ENCODE assay signal across 10 cellular contexts in genomic region chr9:87714819-87715218, GRCh38. TPM values are rescaled to one million over a fixed set of nuclear protein-coding genes. Genes with fewer than 3 reads are reported as not detected.
DNase-seq lines count a peak whose midpoint lies in the region; ATAC-seq and TF ChIP-seq lines count a peak whose summit lies in the region.
"Had no signal": no experiment of that assay in that cellular context is flagged by ENCODE, and none has a peak within 500 bp of the region (broad histone marks: within the 10 kb centered on the region; RNA-seq: fewer than 3 reads in every experiment).

No MANE protein-coding gene starts in this region.

- peaks cover 6% of the 10 kb centered on the region for H3K4me1 Mint-ChIP-seq in activated CD8-positive, alpha-beta T cell treated with anti-CD3 and anti-CD28 coated beads, Interleukin-2, amount 10 ng/mL, durations not matched to agents 7 days and 5 days (ENCODE audit: low read depth)

- no peak for TF ChIP-seq CTCF in tibial nerve (IDR thresholded peaks at IDR 0.05)

- no peak for TF ChIP-seq POLR2A in tibial nerve (IDR thresholded peaks at IDR 0.05)

- peaks cover 9% of the 10 kb centered on the region for H3K27me3 Mint-ChIP-seq in activated CD8-positive, alpha-beta T cell treated with anti-CD3 and anti-CD28 coated beads, Interleukin-2, amount 10 ng/mL, durations not matched to agents 7 days and 5 days (ENCODE audit: low read depth)

- no peak overlapping the region for H3K4me3 Mint-ChIP-seq in activated CD8-positive, alpha-beta T cell treated with anti-CD3 and anti-CD28 coated beads, Interleukin-2, amount 10 ng/mL, durations not matched to agents 7 days and 5 days
- H3K4me3 Mint-ChIP-seq: stimulated activated effector memory CD8-positive, alpha-beta T cell treated with anti-CD3 and anti-CD28 coated beads, Interleukin-12 subunit alpha, Interleukin-12 subunit beta, amount 100 ng/mL, for 72 hours had no signal

- H3K27ac Mint-ChIP-seq in activated CD8-positive, alpha-beta T cell treated with anti-CD3 and anti-CD28 coated beads, Interleukin-2, amount 10 ng/mL, durations not matched to agents 7 days and 5 days: no peak overlapping the region
- H3K27ac Mint-ChIP-seq: stimulated activated effector memory CD8-positive, alpha-beta T cell treated with anti-CD3 and anti-CD28 coated beads, Interleukin-12 subunit alpha, Interleukin-12 subunit beta, amount 100 ng/mL, for 72 hours had no signal

- DNase-seq in NCI-H2171 treated with DMSO at 0.1 percent for 48 hours (lab: John Stamatoyannopoulos, UW) (peak; percentile 17), NCI-H2171 (lab: John Stamatoyannopoulos, UW) (no peak), iris pigment epithelial cell (ENCODE audit: low read depth) (peak; percentile 94), tibial nerve (ENCODE audit: low spot score in 2 of 2) (peak in 1 of 2 donors; percentile 78), NCI-H446 (lab: John Stamatoyannopoulos, UW) (no peak)
- no peak for DNase-seq in activated CD8-positive, alpha-beta T cell treated with anti-CD3 and anti-CD28 coated beads, Interleukin-2, amount 10 ng/mL, durations not matched to agents 7 days and 5 days
- DNase-seq: activated CD4-positive, alpha-beta T cell treated with anti-CD3 and anti-CD28 coated beads for 1 hour had no signal

- H3K27ac ChIP-seq in angular gyrus (ENCODE audit: low read depth, low read length) (peak overlapping the region; percentile 67), tibial nerve (peak overlapping the region in 2 of 4 donors; percentile 78 to 80)

- H3K36me3 ChIP-seq in tibial nerve: no peaks in the 10 kb centered on the region

- peaks cover 0 to 31% (median 18%) of the 10 kb centered on the region in 4 donors for H3K4me1 ChIP-seq in tibial nerve

- H3K9me3 ChIP-seq in tibial nerve: no peaks in the 10 kb centered on the region

- CTCF ChIA-PET in activated CD8-positive, alpha-beta T cell treated with anti-CD3 and anti-CD28 coated beads, Interleukin-2, amount 10 ng/mL, durations not matched to agents 7 days and 5 days (lab: Charles Lee): no interaction called here

- no peak overlapping the region for H3K4me3 ChIP-seq in tibial nerve

- no peaks in the 10 kb centered on the region for H3K9me3 Mint-ChIP-seq in activated CD8-positive, alpha-beta T cell treated with anti-CD3 and anti-CD28 coated beads, Interleukin-2, amount 10 ng/mL, durations not matched to agents 7 days and 5 days (ENCODE audit: insufficient read depth)

- no peaks in the 10 kb centered on the region for H3K36me3 Mint-ChIP-seq in activated CD8-positive, alpha-beta T cell treated with anti-CD3 and anti-CD28 coated beads, Interleukin-2, amount 10 ng/mL, durations not matched to agents 7 days and 5 days (ENCODE audit: low read depth)
- H3K36me3 Mint-ChIP-seq: stimulated activated effector memory CD8-positive, alpha-beta T cell treated with anti-CD3 and anti-CD28 coated beads, Interleukin-12 subunit alpha, Interleukin-12 subunit beta, amount 100 ng/mL, for 72 hours had no signal

- WGBS in tibial nerve, 2 donors: 68 to 69% methylated on average over 2 of the region's 2 CpGs

- TF ChIP-seq EP300 in tibial nerve (IDR thresholded peaks at IDR 0.05): peak; percentile 53 to 87

- POLR2A ChIA-PET in activated CD8-positive, alpha-beta T cell treated with anti-CD3 and anti-CD28 coated beads, Interleukin-2, amount 10 ng/mL, durations not matched to agents 7 days and 5 days (lab: Charles Lee): no interaction called here

- no peak for ATAC-seq in HG02852 (IDR thresholded peaks at IDR 0.05; ENCODE audit: unreplicated experiment)
- no peak for ATAC-seq in activated CD8-positive, alpha-beta T cell treated with anti-CD3 and anti-CD28 coated beads, Interleukin-2, amount 10 ng/mL, durations not matched to agents 7 days and 5 days
- ATAC-seq: stimulated activated effector memory CD8-positive, alpha-beta T cell treated with anti-CD3 and anti-CD28 coated beads, Interleukin-12 subunit alpha, Interleukin-12 subunit beta, amount 100 ng/mL, for 72 hours had no signal

- H3K27me3 ChIP-seq in tibial nerve: no peaks in the 10 kb centered on the region

RNA-seq across cellular contexts. Expression of gene CTSL, which starts 11.1 kb away (rescaled TPM):
- 100 to 1,000 TPM in 2 of 4 donors, 10 to 100 TPM in 2; 77.7 to 181 (median 100) TPM for total RNA-seq in tibial nerve
- total RNA-seq in activated CD8-positive, alpha-beta T cell treated with anti-CD3 and anti-CD28 coated beads, Interleukin-2, amount 10 ng/mL, durations not matched to agents 7 days and 5 days: not detected

Comparison
In these comparisons a context has a peak if more than half of its experiments do, and no peak if none do; other contexts are left out.
1. DNase-seq: peak in NCI-H2171 treated with DMSO at 0.1 percent for 48 hours (single experiment) and iris pigment epithelial cell (single experiment); none in NCI-H2171 (single experiment), NCI-H446 (0 of 2) and activated CD8-positive, alpha-beta T cell treated with anti-CD3 and anti-CD28 coated beads, Interleukin-2, amount 10 ng/mL, durations not matched to agents 7 days and 5 days (single experiment).
2. RNA of gene CTSL, which starts 11.1 kb away (total RNA-seq): 77.7 to 181 TPM in tibial nerve; not detected in activated CD8-positive, alpha-beta T cell treated with anti-CD3 and anti-CD28 coated beads, Interleukin-2, amount 10 ng/mL, durations not matched to agents 7 days and 5 days; every median in the first group is over 10 times any median in the second.